In genomic region chr6:166676270-166676860, GRCh38 we compare ENCODE assay signal across 20 cellular contexts.
"Had no signal": no experiment of that assay in that cellular context is flagged by ENCODE, and none has a peak within 500 bp of the region (broad histone marks: within the 10 kb centered on the region; RNA-seq: fewer than 3 reads in every experiment).

No MANE protein-coding gene starts in this region.

- H3K4me2 ChIP-seq: neural progenitor cell had no signal

- ATAC-seq: gastroesophageal sphincter had no signal

- H3K27me3 ChIP-seq: colonic mucosa, gastroesophageal sphincter, neural progenitor cell, pancreas, right lobe of liver had no signal

- H3K4me1 ChIP-seq: colonic mucosa, prostate gland had no signal

- H3K36me3 ChIP-seq: colonic mucosa, esophagus squamous epithelium, gastroesophageal sphincter, neural progenitor cell, pancreas, prostate gland, right lobe of liver, spleen had no signal

- H3K4me3 ChIP-seq: colonic mucosa, esophagus squamous epithelium, gastroesophageal sphincter, neural progenitor cell, pancreas, prostate gland, right lobe of liver, spleen had no signal

- H3K9me3 ChIP-seq: colonic mucosa, esophagus squamous epithelium, gastroesophageal sphincter, pancreas, prostate gland, right lobe of liver, spleen had no signal

- H3K27ac ChIP-seq: colonic mucosa, esophagus squamous epithelium, gastroesophageal sphincter, neural progenitor cell, prostate gland, right lobe of liver, spleen had no signal

- H3K9ac ChIP-seq: neural progenitor cell had no signal

- H2AFZ ChIP-seq: neural progenitor cell had no signal

- DNase-seq: colonic mucosa; dermis blood vessel endothelial cell; esophagus squamous epithelium; foreskin fibroblast; glutamatergic neuron; immature natural killer cell; kidney; left colon; mammary epithelial cell; nucleus accumbens; right lobe of liver; spleen; stimulated activated CD4-positive, alpha-beta T cell treated with anti-CD3 and anti-CD28 coated beads, Interleukin-15, amount 100 ng/mL, for 24 hours; stimulated activated CD4-positive, alpha-beta T cell treated with anti-CD3 and anti-CD28 coated beads, Interleukin-1b, Interleukin-23, amount 100 ng/mL, for 48 hours; stimulated activated CD4-positive, alpha-beta T cell treated with anti-CD3 and anti-CD28 coated beads, Interleukin-4, amount 100 ng/mL, for 4 hours; stimulated activated naive CD4-positive, alpha-beta T cell had no signal
